8 cellular contexts compared by ENCODE assay signal in genomic region chr1:203794764-203795381, GRCh38. TPM values are rescaled to one million over a fixed set of nuclear protein-coding genes. Genes with fewer than 3 reads are reported as not detected.
DNase-seq lines count a peak whose midpoint lies in the region; ATAC-seq and TF ChIP-seq lines count a peak whose summit lies in the region.

No MANE protein-coding gene starts in this region.

- H3K4me1 Mint-ChIP-seq in CD4-positive, alpha-beta memory T cell: peaks cover 31 to 50% (median 44%) of the 10 kb centered on the region in 4 donors
- H3K4me1 Mint-ChIP-seq in endodermal cell: peaks cover 29% of the 10 kb centered on the region

- no peaks in the 10 kb centered on the region for H3K9me3 ChIP-seq in CD4-positive, alpha-beta memory T cell (ENCODE audit: control insufficient read depth in 1 of 2, low read length in 2 of 2)
- H3K9me3 ChIP-seq in Panc1 (ENCODE audit: control insufficient read depth, insufficient read depth, low read depth, low read length) (no peaks in the 10 kb centered on the region; the same call in 1 of the 2 replicates), endodermal cell (ENCODE audit: control insufficient read depth, low read length) (peaks cover 19% of the 10 kb centered on the region), neutrophil (no peaks in the 10 kb centered on the region)

- no peaks in the 10 kb centered on the region for H3K27me3 Mint-ChIP-seq in CD4-positive, alpha-beta memory T cell
- no peaks in the 10 kb centered on the region for H3K27me3 Mint-ChIP-seq in endodermal cell (ENCODE audit: insufficient read depth)

- peaks cover 0 to 2% (median 0%) of the 10 kb centered on the region in 8 donors for H3K9me3 Mint-ChIP-seq in CD4-positive, alpha-beta memory T cell
- H3K9me3 Mint-ChIP-seq in endodermal cell: peaks cover 18% of the 10 kb centered on the region

- TSS peak; percentile 86 for BruUV-seq in Panc1 (replicated peaks; lab: Mats Ljungman, UMichigan)

- POLR2A ChIA-PET in CD4-positive, alpha-beta memory T cell (lab: Charles Lee; ENCODE audit: partially characterized antibody): interaction anchor here (0.7 to 2.2 kb wide), 3 partner anchors 29 to 1453 kb away, joined by 3 to 16 read pairs (median 3); partner anchors contain the start of genes LAX1 and UBE2T
- POLR2A ChIA-PET in Panc1 (lab: Charles Lee): no interaction called here

- H3K36me3 ChIP-seq in CD4-positive, alpha-beta memory T cell (ENCODE audit: insufficient read depth, low read length): peaks cover 13% of the 10 kb centered on the region
- H3K36me3 ChIP-seq in Panc1 (ENCODE audit: control insufficient read depth, insufficient read depth, low read length) (peaks cover 14% of the 10 kb centered on the region), endodermal cell (ENCODE audit: control insufficient read depth, insufficient read depth, low read length) (peaks cover 33% of the 10 kb centered on the region), neutrophil (peaks cover 15% of the 10 kb centered on the region)

- peaks cover 14 to 38% of the 10 kb centered on the region in 2 donors for H3K36me3 Mint-ChIP-seq in CD4-positive, alpha-beta memory T cell
- H3K36me3 Mint-ChIP-seq in endodermal cell (ENCODE audit: low read depth): peaks cover 35% of the 10 kb centered on the region

- peak overlapping the region; percentile 86 to 99 (median 98) for H3K27ac Mint-ChIP-seq in CD4-positive, alpha-beta memory T cell
- peak overlapping the region; percentile 100 for H3K27ac Mint-ChIP-seq in endodermal cell

- intact Hi-C loops in CD4-positive, alpha-beta memory T cell (cut with micrococcal nuclease): loop anchor here (1.0 to 10.0 kb wide), 6 partner anchors 30 to 1448 kb away; partner anchors contain the start of genes ATP2B4, LAX1, PPP1R12B and RBBP5
- intact Hi-C loops in Panc1 (cut with micrococcal nuclease; ENCODE audit: unreplicated experiment): no loop called here

- TF ChIP-seq CTCF in Panc1 (IDR thresholded peaks at IDR 0.05) (no peak), endodermal cell (conservative IDR thresholded peaks at IDR 0.05) (no peak), neutrophil (IDR thresholded peaks at IDR 0.05) (no peak)

- in situ Hi-C loops in Panc1 (cut with HindIII; ENCODE audit: low pct_unique_long_range_greater_than_20kb, low sequenced_read_pairs): no loop called here

- H3K9ac ChIP-seq in endodermal cell (ENCODE audit: extremely low read depth, low read length, poor library complexity, severe bottlenecking): peak overlapping the region; percentile 99

- no peaks in the 10 kb centered on the region for H3K27me3 ChIP-seq in CD4-positive, alpha-beta memory T cell (ENCODE audit: insufficient read depth, low read length)
- H3K27me3 ChIP-seq in Panc1 (ENCODE audit: control insufficient read depth, insufficient read depth, low read length): no peaks in the 10 kb centered on the region
- no peaks in the 10 kb centered on the region for H3K27me3 ChIP-seq in endodermal cell (ENCODE audit: control insufficient read depth, insufficient read depth, low read length, poor library complexity, severe bottlenecking)
- no peaks in the 10 kb centered on the region for H3K27me3 ChIP-seq in neutrophil

- no peak for ATAC-seq in Panc1
- ATAC-seq in GM18861 (IDR thresholded peaks at IDR 0.05; ENCODE audit: unreplicated experiment): no peak

- DNase-seq in CD4-positive, alpha-beta memory T cell: no peak
- no peak for DNase-seq in Panc1 (ENCODE audit: low read depth, low spot score)
- DNase-seq in endodermal cell: no peak
- no peak for DNase-seq in NCI-H1417 (lab: John Stamatoyannopoulos, UW)
- DNase-seq in cerebellar cortex (ENCODE audit: low spot score): no peak
- no peak for DNase-seq in Kasumi-1 (lab: John Stamatoyannopoulos, UW)

- H3K4me1 ChIP-seq in CD4-positive, alpha-beta memory T cell (ENCODE audit: insufficient read depth, low read length): peaks cover 43% of the 10 kb centered on the region
- peaks cover 26% of the 10 kb centered on the region for H3K4me1 ChIP-seq in Panc1 (ENCODE audit: control insufficient read depth, insufficient read depth, low read length)
- H3K4me1 ChIP-seq in endodermal cell (ENCODE audit: control insufficient read depth, insufficient read depth, low read length): no peaks in the 10 kb centered on the region
- peaks cover 18 to 21% of the 10 kb centered on the region in 2 experiments for H3K4me1 ChIP-seq in neutrophil (ENCODE audit: control insufficient read depth in 1 of 2, insufficient read depth in 1 of 2, low read depth in 1 of 2, low read length in 1 of 2)

- no peak overlapping the region for H3K4me3 ChIP-seq in CD4-positive, alpha-beta memory T cell (ENCODE audit: low read length in 2 of 2)
- H3K4me3 ChIP-seq in Panc1 (ENCODE audit: low read depth in 2 of 2, low read length in 2 of 2) (peak overlapping the region; percentile 90 to 91), endodermal cell (ENCODE audit: low read length) (peak overlapping the region; percentile 100), neutrophil (ENCODE audit: low read depth in 1 of 2, low read length in 1 of 2) (peak overlapping the region; percentile 83 to 90)

- peak overlapping the region; percentile 91 to 99 (median 97) for H3K4me3 Mint-ChIP-seq in CD4-positive, alpha-beta memory T cell
- peak overlapping the region; percentile 97 for H3K4me3 Mint-ChIP-seq in endodermal cell

- peak overlapping the region; percentile 81 for H3K27ac ChIP-seq in CD4-positive, alpha-beta memory T cell (ENCODE audit: low read depth, low read length)
- H3K27ac ChIP-seq in Panc1 (ENCODE audit: low read length) (peak overlapping the region; percentile 86), endodermal cell (ENCODE audit: low read depth, low read length) (no peak overlapping the region), neutrophil (peak overlapping the region; percentile 90)

- CTCF ChIA-PET in CD4-positive, alpha-beta memory T cell (lab: Charles Lee; ENCODE audit: partially characterized antibody): no interaction called here
- CTCF ChIA-PET in Panc1 (lab: Charles Lee): interaction anchor here (0.7 kb wide), 1 partner anchor 21 kb away, joined by 5 read pairs; no protein-coding TSS in a partner anchor

- WGBS in endodermal cell (ENCODE audit: insufficient coverage in 1 of 2, insufficient read length in 1 of 2), 2 experiments: 79 to 84% methylated on average over 14 to 17 of the region's 17 CpGs

RNA-seq across cellular contexts. Expression of gene ZBED6, which starts 0.6 kb away (rescaled TPM):
- total RNA-seq in CD4-positive, alpha-beta memory T cell: 10 to 100 TPM; 26.5 to 29.3 TPM
- under 1 TPM; 0.29 to 0.40 TPM for polyA plus RNA-seq in CD4-positive, alpha-beta memory T cell
- 39.8 TPM for total RNA-seq in Panc1 (2021; ENCODE audit: unreplicated experiment)
- 5.9 TPM for polyA plus RNA-seq in Panc1 (2012; ENCODE audit: insufficient read length)
- total RNA-seq in endodermal cell: 10 to 100 TPM; 27.8 to 50.4 TPM
- 8.7 TPM for polyA plus RNA-seq in endodermal cell (2013, experiment 1 of 2)
- 9.0 TPM for polyA plus RNA-seq in endodermal cell (2013, experiment 2 of 2)

RNA-seq across cellular contexts. Expression of gene ZC3H11A, which starts 0.6 kb away (rescaled TPM):
- total RNA-seq in CD4-positive, alpha-beta memory T cell: 100 to 1,000 TPM; 132 to 141 TPM
- 10 to 100 TPM; 50.9 to 55.0 TPM for polyA plus RNA-seq in CD4-positive, alpha-beta memory T cell
- total RNA-seq in Panc1 (2021; ENCODE audit: unreplicated experiment) (69.6 TPM), endodermal cell (100 to 1,000 TPM in 1 of 2 donors, 10 to 100 TPM in 1; 83.9 to 119 TPM)
- 55.2 TPM for polyA plus RNA-seq in Panc1 (2012; ENCODE audit: insufficient read length)
- polyA plus RNA-seq in endodermal cell (2013, experiment 1 of 2): 76.8 TPM
- polyA plus RNA-seq in endodermal cell (2013, experiment 2 of 2): 75.4 TPM

RNA-seq across cellular contexts. Expression of gene LAX1, which starts 29.9 kb away (rescaled TPM):
- total RNA-seq in CD4-positive, alpha-beta memory T cell: 10 to 100 TPM; 39.5 to 41.2 TPM
- polyA plus RNA-seq in CD4-positive, alpha-beta memory T cell: 10 to 100 TPM in 1 of 2 donors, 1 to 10 TPM in 1; 5.5 to 36.7 TPM
- total RNA-seq in Panc1 (2021; ENCODE audit: unreplicated experiment) (not detected), endodermal cell (under 1 TPM in 1 of 2 donors, not detected in 1; 0.15 TPM)
- not detected for polyA plus RNA-seq in Panc1 (2012; ENCODE audit: insufficient read length)
- polyA plus RNA-seq in endodermal cell (2013, experiment 1 of 2): not detected
- not detected for polyA plus RNA-seq in endodermal cell (2013, experiment 2 of 2)

Comparison
In these comparisons a context has a peak if more than half of its experiments do, and no peak if none do; other contexts are left out.
1. H3K4me3 ChIP-seq: peak in Panc1 (2 of 2), endodermal cell (single experiment) and neutrophil (2 of 2); none in CD4-positive, alpha-beta memory T cell (0 of 2).
2. RNA of gene LAX1, which starts 29.9 kb away (total RNA-seq): 39.5 to 41.2 TPM in CD4-positive, alpha-beta memory T cell; 0.15 TPM in endodermal cell and not detected in Panc1 (single experiment); every median in the first group is over 10 times any median in the second.